Comparison of ENCODE assay signal across 27 cellular contexts in the genomic region with DNA sequence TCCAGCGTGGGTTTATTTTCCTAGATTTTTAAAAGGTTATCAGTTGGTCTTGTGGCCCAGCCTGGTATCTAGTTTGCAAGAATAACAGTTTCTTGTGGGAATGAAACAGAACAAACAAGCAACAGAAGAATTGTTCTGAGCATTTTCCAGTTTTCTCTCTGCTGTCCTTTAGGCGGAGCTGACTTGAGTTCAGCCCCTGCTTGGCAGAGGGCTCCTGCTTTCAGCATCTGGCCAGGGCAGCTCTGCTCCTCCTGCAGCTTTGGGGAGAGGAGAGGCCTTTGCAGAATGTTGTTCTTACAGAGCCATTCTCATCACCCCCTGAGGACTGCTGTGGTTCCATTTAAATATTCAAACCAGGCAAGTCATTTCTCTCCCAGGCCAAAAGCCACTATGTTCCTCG.
DNase-seq lines count a peak whose midpoint lies in the region; ATAC-seq, FAIRE-seq and TF ChIP-seq lines count a peak whose summit lies in the region.
"Had no signal": no experiment of that assay in that cellular context is flagged by ENCODE, and none has a peak within 500 bp of the region (broad histone marks: within the 10 kb centered on the region; RNA-seq: fewer than 3 reads in every experiment).

No MANE protein-coding gene starts in this region.

- H3K9ac ChIP-seq in adipocyte (ENCODE audit: low read length) (no peak overlapping the region), mesendoderm (ENCODE audit: low read length) (no peak overlapping the region)
- H3K9ac ChIP-seq: BLaER1 had no signal

- H4K5ac ChIP-seq in mesendoderm (ENCODE audit: low read length) = no peak overlapping the region

- no peak overlapping the region for H3K56ac ChIP-seq in mesendoderm (ENCODE audit: low read length)

- H3K4ac ChIP-seq in mesendoderm (ENCODE audit: low read depth, low read length) = no peak overlapping the region

- ATAC-seq in Right ventricle myocardium superior (ENCODE audit: poor library complexity) (peak; percentile 84), HG03457 (IDR thresholded peaks at IDR 0.05; ENCODE audit: unreplicated experiment) (no peak)
- ATAC-seq: A549; Panc1; stimulated activated naive CD8-positive, alpha-beta T cell treated with anti-CD3 and anti-CD28 coated beads, Interleukin-15, Interleukin-2, amounts not matched to agents 100 U/mL and 50 U/mL, for 24 hours had no signal

- no peaks in the 10 kb centered on the region for H3K79me1 ChIP-seq in mesendoderm (ENCODE audit: low read length)

- peak; percentile 24 for DNase-seq in BE2C
- peak; percentile 44 for DNase-seq in adipocyte (ENCODE audit: low read depth)
- DNase-seq in Right ventricle myocardium superior = peak; percentile 70
- DNase-seq in mesendoderm = peak; percentile 33
- no peak for DNase-seq in NCI-H510A treated with DMSO at 0.1 percent for 48 hours (lab: John Stamatoyannopoulos, UW)
- DNase-seq in GM12892 (ENCODE audit: insufficient read length) = no peak
- no peak for DNase-seq in T-helper 1 cell
- DNase-seq: activated CD4-positive, alpha-beta T cell treated with anti-CD3 and anti-CD28 coated beads, Interleukin-2, amount 50 U/mL, for 4 hours; activated CD8-positive, alpha-beta memory T cell treated with anti-CD3 and anti-CD28 coated beads, Interleukin-2, amount 50 U/mL, for 48 hours; activated naive CD8-positive, alpha-beta T cell treated with anti-CD3 and anti-CD28 coated beads for 36 hours; Caco-2; EL; hypothalamus; kidney; NCI-H1105; NCI-H2081; NCI-H446 treated with DMSO at 0.1 percent for 48 hours; stimulated activated CD4-positive, alpha-beta T cell treated with anti-CD3 and anti-CD28 coated beads, Interleukin-12 subunit alpha, Interleukin-12 subunit beta, amount 100 ng/mL, for 4 hours; stimulated activated CD4-positive, alpha-beta T cell treated with anti-CD3 and anti-CD28 coated beads, Interleukin-4, amount 100 ng/mL, for 4 hours; stimulated activated naive CD8-positive, alpha-beta T cell treated with anti-CD3 and anti-CD28 coated beads, Interleukin-15, Interleukin-2, amounts not matched to agents 100 U/mL and 50 U/mL, for 24 hours; WERI-Rb-1 had no signal

- TF ChIP-seq POLR2A in GM12892 (IDR thresholded peaks at IDR 0.05; ENCODE audit: low read depth, low read length) = no peak

- TF ChIP-seq CTCF in BE2C (IDR thresholded peaks at IDR 0.05; ENCODE audit: low read depth, low read length) = no peak

- H3K79me2 ChIP-seq in mesendoderm (ENCODE audit: control insufficient read depth, insufficient read depth, low read length) = no peaks in the 10 kb centered on the region

- intact Hi-C loops in Right ventricle myocardium superior (cut with DNase I) = no loop called here

- H2BK5ac ChIP-seq in mesendoderm (ENCODE audit: low read length) = no peak overlapping the region

- no peak overlapping the region for H2BK15ac ChIP-seq in mesendoderm (replicated peaks; ENCODE audit: low read depth)

- H3K4me2 ChIP-seq in mesendoderm (ENCODE audit: low read length) = no peak overlapping the region
- H3K4me2 ChIP-seq: A549, BLaER1 had no signal

- WGBS in mesendoderm (ENCODE audit: extremely low coverage, insufficient coverage, low lambda C conversion rate) = no CpG with 5 or more reads among the region's 3 CpGs

- H3K4me1 ChIP-seq in BE2C (peaks cover 18% of the 10 kb centered on the region), adipocyte (ENCODE audit: control insufficient read depth, insufficient read depth, low read length) (no peaks in the 10 kb centered on the region), mesendoderm (ENCODE audit: control insufficient read depth, low read depth, low read length) (no peaks in the 10 kb centered on the region)
- H3K4me1 ChIP-seq: A549, BLaER1, Caco-2 had no signal

- H2BK120ac ChIP-seq in mesendoderm (ENCODE audit: low read depth, low read length) = no peak overlapping the region

- no peak overlapping the region for H3K18ac ChIP-seq in mesendoderm (ENCODE audit: low read length)

- FAIRE-seq in GM12892 (lab: Jason Lieb, UNC) = no peak
- FAIRE-seq: A549, colon, kidney had no signal

- H2AK5ac ChIP-seq in mesendoderm (ENCODE audit: low read length) = no peak overlapping the region

- no peak overlapping the region for H3K23ac ChIP-seq in mesendoderm (ENCODE audit: low read length)

- no peaks in the 10 kb centered on the region for H3K9me3 ChIP-seq in BE2C
- no peaks in the 10 kb centered on the region for H3K9me3 ChIP-seq in adipocyte (ENCODE audit: control insufficient read depth, low read length)
- H3K9me3 ChIP-seq: A549, BLaER1, Caco-2, tibial artery had no signal

- no peaks in the 10 kb centered on the region for H3K36me3 ChIP-seq in BE2C
- H3K36me3 ChIP-seq in adipocyte (ENCODE audit: control insufficient read depth, insufficient read depth, low read length, severe bottlenecking) = no peaks in the 10 kb centered on the region
- no peaks in the 10 kb centered on the region for H3K36me3 ChIP-seq in mesendoderm (ENCODE audit: control insufficient read depth, insufficient read depth, low read length)
- H3K36me3 ChIP-seq: BLaER1, tibial artery, WERI-Rb-1 had no signal

- H3K4me3 ChIP-seq in BE2C (ENCODE audit: low read depth, low read length) = no peak overlapping the region
- no peak overlapping the region for H3K4me3 ChIP-seq in adipocyte (ENCODE audit: low read length)
- no peak overlapping the region for H3K4me3 ChIP-seq in mesendoderm (ENCODE audit: low read length)
- H3K4me3 ChIP-seq: A549, BLaER1, tibial artery had no signal

- H3K27me3 ChIP-seq in BE2C (no peaks in the 10 kb centered on the region), adipocyte (replicated peaks; ENCODE audit: control insufficient read depth, insufficient read depth, low read length) (peaks cover 37% of the 10 kb centered on the region), mesendoderm (ENCODE audit: insufficient read depth, low read length, poor library complexity) (no peaks in the 10 kb centered on the region)
- H3K27me3 ChIP-seq: BLaER1, tibial artery had no signal

- H3K27ac ChIP-seq in mesendoderm (ENCODE audit: low read depth, low read length) = no peak overlapping the region
- H3K27ac ChIP-seq: A549, BLaER1, tibial artery, WERI-Rb-1 had no signal

- H4K8ac ChIP-seq in mesendoderm (ENCODE audit: low read depth, low read length) = no peak overlapping the region

Comparison
In these comparisons a context has a peak if more than half of its experiments do, and no peak if none do; other contexts are left out.
1. DNase-seq: peak in BE2C (single experiment), adipocyte (single experiment), Right ventricle myocardium superior (single experiment) and mesendoderm (single experiment); none in NCI-H510A treated with DMSO at 0.1 percent for 48 hours (single experiment), GM12892 (single experiment) and T-helper 1 cell (0 of 5).